Comparison of ENCODE assay signal across 7 cellular contexts in genomic region chr10:110209399-110209925, GRCh38. TPM values are rescaled to one million over a fixed set of nuclear protein-coding genes. Genes with fewer than 3 reads are reported as not detected.
DNase-seq lines count a peak whose midpoint lies in the region; ATAC-seq, FAIRE-seq and TF ChIP-seq lines count a peak whose summit lies in the region.

No MANE protein-coding gene starts in this region.

- peak; percentile 85 for FAIRE-seq in GM12892 (lab: Jason Lieb, UNC)

- H3K27me3 ChIP-seq in mononuclear cell (ENCODE audit: insufficient read depth, low read length): peaks cover 3% of the 10 kb centered on the region

- DNase-seq in GM12892 (ENCODE audit: insufficient read length): no peak
- DNase-seq in NCI-H226: peak; percentile 51
- DNase-seq in activated CD8-positive, alpha-beta memory T cell treated with anti-CD3 and anti-CD28 coated beads, Interleukin-2, amount 50 U/mL, for 4 hours: peak; percentile 62
- DNase-seq in epidermal melanocyte (ENCODE audit: insufficient read length, low spot score): peak; percentile 33
- peak; percentile 66 for DNase-seq in stimulated activated naive CD4-positive, alpha-beta T cell treated with Interleukin-2 at 50 U/mL for 16 hours (lab: John Stamatoyannopoulos, UW)

- peak overlapping the region; percentile 62 for H3K4me3 ChIP-seq in mononuclear cell (ENCODE audit: low read length)

- no peak for ATAC-seq in GM18907 (IDR thresholded peaks at IDR 0.05; ENCODE audit: unreplicated experiment)

- TF ChIP-seq POLR2A in GM12892 (IDR thresholded peaks at IDR 0.05; ENCODE audit: low read depth, low read length): no peak

- H3K4me1 ChIP-seq in mononuclear cell (ENCODE audit: insufficient read depth, low read length): peaks cover 43% of the 10 kb centered on the region

- H3K9me3 ChIP-seq in mononuclear cell (ENCODE audit: low read depth, low read length): no peaks in the 10 kb centered on the region

RNA-seq across cellular contexts. Expression of gene MXI1, which starts 2.1 kb away (rescaled TPM):
- 16.5 TPM for polyA plus RNA-seq in GM12892 (2012; ENCODE audit: missing spikeins)
- total RNA-seq in mononuclear cell: 75.7 TPM
